In genomic region chr5:151808451-151809169, GRCh38 we compare ENCODE assay signal across 11 cellular contexts.
"Had no signal": no experiment of that assay in that cellular context is flagged by ENCODE, and none has a peak within 500 bp of the region (broad histone marks: within the 10 kb centered on the region; RNA-seq: fewer than 3 reads in every experiment).

No MANE protein-coding gene starts in this region.

- FAIRE-seq: colon, urothelium cell line had no signal

- H3K27ac ChIP-seq: esophagus squamous epithelium, psoas muscle, sigmoid colon, SK-N-MC, thyroid gland had no signal

- ATAC-seq: activated T-cell treated with anti-CD3 and anti-CD28 coated beads, Interleukin-2, amount 50 U/mL, for 4 hours; psoas muscle had no signal

- H3K4me3 ChIP-seq: esophagus squamous epithelium, psoas muscle, sigmoid colon, SK-N-MC, thyroid gland had no signal

- DNase-seq: activated CD4-positive, alpha-beta T cell treated with anti-CD3 and anti-CD28 coated beads for 48 hours; activated gamma-delta T cell treated with Interleukin-2 at 50 U/mL for 16 hours; activated T-cell treated with anti-CD3 and anti-CD28 coated beads, Interleukin-2, amount 50 U/mL, for 4 hours; esophagus squamous epithelium; nephron progenitor cell; psoas muscle; sigmoid colon; thyroid gland had no signal

- H3K27ac Mint-ChIP-seq: nephron progenitor cell had no signal

- H3K9me3 ChIP-seq: esophagus squamous epithelium, psoas muscle, sigmoid colon, thyroid gland had no signal

- H3K27me3 ChIP-seq: esophagus squamous epithelium, sigmoid colon, thyroid gland had no signal

- H3K4me3 Mint-ChIP-seq: activated T-cell treated with anti-CD3 and anti-CD28 coated beads, Interleukin-2, amount 50 U/mL, for 4 hours; nephron progenitor cell had no signal

- H3K9me3 Mint-ChIP-seq: nephron progenitor cell had no signal
